Comparison of ENCODE assay signal across 15 cellular contexts in the genomic region with DNA sequence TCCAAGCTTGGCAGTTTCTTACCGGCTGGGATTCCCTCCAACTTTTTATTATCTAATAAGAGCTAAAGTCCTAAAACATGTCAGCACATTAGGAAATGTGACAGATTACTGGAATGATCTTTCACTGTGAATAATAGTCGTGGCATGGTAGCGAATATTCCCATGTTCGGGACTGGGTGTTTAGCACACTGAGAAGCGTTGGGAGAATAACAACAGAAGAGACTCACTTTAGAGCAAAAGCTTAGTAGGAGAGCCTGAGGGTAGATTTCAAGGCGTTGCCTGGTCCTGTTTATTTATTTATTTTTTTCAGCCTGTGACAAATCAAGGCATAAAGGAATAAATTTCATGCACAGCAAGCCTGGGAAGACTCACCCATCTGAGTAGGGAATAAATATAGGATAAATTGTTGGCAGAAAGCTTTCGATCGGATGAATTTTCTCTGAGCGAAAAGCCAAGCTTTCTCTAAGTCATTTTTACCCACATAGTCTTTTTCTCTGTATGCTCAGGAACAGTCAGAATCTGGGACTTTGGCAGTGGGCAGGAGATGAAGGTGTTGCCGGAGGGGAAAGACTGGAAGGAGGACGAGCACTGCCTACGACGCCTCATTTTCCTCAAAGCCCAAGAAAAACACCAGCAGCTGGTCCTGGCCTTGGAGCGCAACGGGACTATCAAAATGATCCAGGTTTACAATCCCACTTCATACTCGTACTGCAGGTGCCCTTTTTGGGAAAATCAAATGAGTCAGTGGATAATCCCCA.
DNase-seq lines count a peak whose midpoint lies in the region; ATAC-seq and TF ChIP-seq lines count a peak whose summit lies in the region.
"Had no signal": no experiment of that assay in that cellular context is flagged by ENCODE, and none has a peak within 500 bp of the region (broad histone marks: within the 10 kb centered on the region; RNA-seq: fewer than 3 reads in every experiment).

No MANE protein-coding gene starts in this region.

- no peak overlapping the region for H3K4me2 ChIP-seq in mesenchymal stem cell (ENCODE audit: low read length, poor library complexity, severe bottlenecking)

- no peak overlapping the region for H3K23ac ChIP-seq in mesenchymal stem cell (ENCODE audit: low read length in 2 of 2)

- H3K4me3 ChIP-seq in mesenchymal stem cell (ENCODE audit: insufficient read depth in 1 of 2, low read depth in 1 of 2, low read length in 2 of 2) (peak overlapping the region in 1 of 2 experiments; percentile 73), upper lobe of left lung (peak overlapping the region in 3 of 4 donors; percentile 9 to 16 (median 10))

- H3K4ac ChIP-seq in mesenchymal stem cell (ENCODE audit: low read depth in 1 of 2, low read length in 2 of 2): no peak overlapping the region

- H3K9me3 ChIP-seq in mesenchymal stem cell (ENCODE audit: control insufficient read depth, low read length): no peaks in the 10 kb centered on the region
- no peaks in the 10 kb centered on the region for H3K9me3 ChIP-seq in upper lobe of left lung

- peak; percentile 57 for DNase-seq in DMS53 (lab: John Stamatoyannopoulos, UW)
- no peak for DNase-seq in DMS53 treated with DMSO at 0.1 percent for 48 hours (lab: John Stamatoyannopoulos, UW; ENCODE audit: unreplicated experiment)
- DNase-seq in T47D (ENCODE audit: low read depth in 1 of 2, low spot score in 1 of 2): peak; percentile 5 to 51
- DNase-seq in mesenchymal stem cell: no peak
- DNase-seq in upper lobe of left lung: no peak
- DNase-seq in ACHN: no peak
- DNase-seq in DMS114 treated with DMSO at 0.1 percent for 48 hours (lab: John Stamatoyannopoulos, UW; ENCODE audit: unreplicated experiment): no peak
- DNase-seq: 8988T; activated CD4-positive, alpha-beta T cell treated with anti-CD3 and anti-CD28 coated beads, Interleukin-2, amount 10 ng/mL, durations not matched to agents 24 days and 14 days; activated effector memory CD4-positive, alpha-beta T cell treated with anti-CD3 and anti-CD28 coated beads, Interleukin-2, amount 50 U/mL, for 16 hours; dermis blood vessel endothelial cell; DND-41; NCI-H82; SW 1271 had no signal

- peak overlapping the region; percentile 76 for H3K9ac ChIP-seq in mesenchymal stem cell (ENCODE audit: low read length)

- no peak for TF ChIP-seq EP300 in upper lobe of left lung (IDR thresholded peaks at IDR 0.05)

- no peak overlapping the region for H2BK15ac ChIP-seq in mesenchymal stem cell (ENCODE audit: low read depth, poor library complexity, severe bottlenecking)

- H2BK5ac ChIP-seq in mesenchymal stem cell (ENCODE audit: low read depth, low read length, poor library complexity, severe bottlenecking): no peak overlapping the region

- 91% methylated on average over 11 of the region's 16 CpGs for WGBS in mesenchymal stem cell
- WGBS in upper lobe of left lung, 2 donors: 73 to 80% methylated on average over 16 of the region's 16 CpGs

- ATAC-seq in upper lobe of left lung (ENCODE audit: low FRiP score in 2 of 2) (no peak), GM21737 (IDR thresholded peaks at IDR 0.05; ENCODE audit: unreplicated experiment) (no peak)

- H3K18ac ChIP-seq in mesenchymal stem cell (ENCODE audit: low read depth in 1 of 2, low read length in 2 of 2): no peak overlapping the region

- no peak overlapping the region for H2BK120ac ChIP-seq in mesenchymal stem cell (ENCODE audit: low read depth, low read length)

- TF ChIP-seq POLR2A in upper lobe of left lung (IDR thresholded peaks at IDR 0.05): no peak

- no peaks in the 10 kb centered on the region for H3K36me3 ChIP-seq in mesenchymal stem cell (ENCODE audit: control insufficient read depth in 1 of 2, insufficient read depth in 2 of 2, low read depth in 1 of 2, low read length in 2 of 2)
- no peaks in the 10 kb centered on the region for H3K36me3 ChIP-seq in upper lobe of left lung

- no peak overlapping the region for H3K14ac ChIP-seq in mesenchymal stem cell (ENCODE audit: low read length in 2 of 2)

- in situ Hi-C loops in T47D (cut with HindIII; ENCODE audit: low pct_unique_long_range_greater_than_20kb, low sequenced_read_pairs) (no loop called here), ACHN (cut with HindIII; ENCODE audit: low pct_ligation_motif_present, low pct_unique_long_range_greater_than_20kb, low sequenced_read_pairs) (no loop called here)

- H3K79me1 ChIP-seq in mesenchymal stem cell (replicated peaks; ENCODE audit: low read length, poor library complexity, severe bottlenecking): no peaks in the 10 kb centered on the region

- H3K27me3 ChIP-seq in mesenchymal stem cell (ENCODE audit: control insufficient read depth in 1 of 2, insufficient read depth in 1 of 2, low read length in 2 of 2) (no peaks in the 10 kb centered on the region), upper lobe of left lung (no peaks in the 10 kb centered on the region)

- H2AK5ac ChIP-seq in mesenchymal stem cell (ENCODE audit: low read length, severe bottlenecking): no peak overlapping the region

- no peak overlapping the region for H4K8ac ChIP-seq in mesenchymal stem cell (ENCODE audit: low read length)

- H2AFZ ChIP-seq in mesenchymal stem cell (ENCODE audit: low read depth, low read length): no peak overlapping the region

- no peak overlapping the region for H2BK12ac ChIP-seq in mesenchymal stem cell (ENCODE audit: low read length in 2 of 2)

- H3K4me1 ChIP-seq in mesenchymal stem cell (ENCODE audit: control insufficient read depth, insufficient read depth, low read depth, low read length) (no peaks in the 10 kb centered on the region), upper lobe of left lung (peaks cover 0 to 3% (median 0%) of the 10 kb centered on the region in 4 donors)

- TF ChIP-seq CTCF in upper lobe of left lung (IDR thresholded peaks at IDR 0.05): no peak

- no peak overlapping the region for H3K27ac ChIP-seq in mesenchymal stem cell (ENCODE audit: low read length, poor library complexity, severe bottlenecking)
- no peak overlapping the region for H3K27ac ChIP-seq in upper lobe of left lung

- peak overlapping the region; percentile 9 for H4K91ac ChIP-seq in mesenchymal stem cell (ENCODE audit: low read length)

Comparison
In these comparisons a context has a peak if more than half of its experiments do, and no peak if none do; other contexts are left out.
1. DNase-seq: peak in DMS53 (single experiment) and T47D (2 of 2); none in DMS53 treated with DMSO at 0.1 percent for 48 hours (single experiment), mesenchymal stem cell (single experiment), upper lobe of left lung (0 of 2), ACHN (single experiment) and DMS114 treated with DMSO at 0.1 percent for 48 hours (single experiment).